In genomic region chr9:121992571-121993212, GRCh38 we compare ENCODE assay signal across 8 cellular contexts.
DNase-seq lines count a peak whose midpoint lies in the region; ATAC-seq and TF ChIP-seq lines count a peak whose summit lies in the region.

No MANE protein-coding gene starts in this region.

- H3K27ac Mint-ChIP-seq in activated CD4-positive, alpha-beta T cell treated with anti-CD3 and anti-CD28 coated beads, Interleukin-2, amount 10 ng/mL, durations not matched to agents 7 days and 5 days: no peak overlapping the region
- no peak overlapping the region for H3K27ac Mint-ChIP-seq in endothelial cell (ENCODE audit: unreplicated experiment)
- H3K27ac Mint-ChIP-seq in stimulated activated naive CD8-positive, alpha-beta T cell treated with anti-CD3 and anti-CD28 coated beads, Interleukin-15, amount 100 ng/mL, for 72 hours: no peak overlapping the region

- CTCF ChIA-PET in activated CD4-positive, alpha-beta T cell treated with anti-CD3 and anti-CD28 coated beads, Interleukin-2, amount 10 ng/mL, durations not matched to agents 7 days and 5 days (lab: Charles Lee): interaction anchor here (0.6 kb wide), 1 partner anchor 20 kb away, joined by 3 read pairs; no protein-coding TSS in a partner anchor

- peak; percentile 79 for DNase-seq in COR-L47 (lab: John Stamatoyannopoulos, UW)
- peak; percentile 77 for DNase-seq in H7
- peak; percentile 72 for DNase-seq in NCI-H2227 (lab: John Stamatoyannopoulos, UW; ENCODE audit: unreplicated experiment)
- peak; percentile 61 for DNase-seq in activated CD4-positive, alpha-beta T cell treated with anti-CD3 and anti-CD28 coated beads, Interleukin-2, amount 10 ng/mL, durations not matched to agents 7 days and 5 days
- DNase-seq in endothelial cell (ENCODE audit: low spot score): peak; percentile 35
- DNase-seq in middle frontal gyrus (ENCODE audit: extremely low spot score, low spot score): peak; percentile 78
- DNase-seq in stimulated activated naive CD8-positive, alpha-beta T cell treated with anti-CD3 and anti-CD28 coated beads, Interleukin-15, amount 100 ng/mL, for 72 hours: peak; percentile 39 to 44

- H3K9me3 Mint-ChIP-seq in activated CD4-positive, alpha-beta T cell treated with anti-CD3 and anti-CD28 coated beads, Interleukin-2, amount 10 ng/mL, durations not matched to agents 7 days and 5 days: no peaks in the 10 kb centered on the region
- H3K9me3 Mint-ChIP-seq in endothelial cell (ENCODE audit: unreplicated experiment): no peaks in the 10 kb centered on the region
- no peaks in the 10 kb centered on the region for H3K9me3 Mint-ChIP-seq in stimulated activated naive CD8-positive, alpha-beta T cell treated with anti-CD3 and anti-CD28 coated beads, Interleukin-15, amount 100 ng/mL, for 72 hours

- no peaks in the 10 kb centered on the region for H3K27me3 Mint-ChIP-seq in activated CD4-positive, alpha-beta T cell treated with anti-CD3 and anti-CD28 coated beads, Interleukin-2, amount 10 ng/mL, durations not matched to agents 7 days and 5 days
- H3K27me3 Mint-ChIP-seq in endothelial cell (ENCODE audit: unreplicated experiment): peaks cover 9% of the 10 kb centered on the region
- H3K27me3 Mint-ChIP-seq in stimulated activated naive CD8-positive, alpha-beta T cell treated with anti-CD3 and anti-CD28 coated beads, Interleukin-15, amount 100 ng/mL, for 72 hours: no peaks in the 10 kb centered on the region

- no peak overlapping the region for H3K4me3 ChIP-seq in H7 (ENCODE audit: insufficient read depth, low read depth, low read length)

- POLR2A ChIA-PET in activated CD4-positive, alpha-beta T cell treated with anti-CD3 and anti-CD28 coated beads, Interleukin-2, amount 10 ng/mL, durations not matched to agents 7 days and 5 days (lab: Charles Lee): no interaction called here

- no peaks in the 10 kb centered on the region for H3K36me3 Mint-ChIP-seq in activated CD4-positive, alpha-beta T cell treated with anti-CD3 and anti-CD28 coated beads, Interleukin-2, amount 10 ng/mL, durations not matched to agents 7 days and 5 days (ENCODE audit: low read depth)
- H3K36me3 Mint-ChIP-seq in endothelial cell (ENCODE audit: low read depth, unreplicated experiment): no peaks in the 10 kb centered on the region

- no peaks in the 10 kb centered on the region for H3K36me3 ChIP-seq in H7 (replicated peaks; ENCODE audit: control insufficient read depth, insufficient read depth, low read length)

- no peak overlapping the region for H3K4me3 Mint-ChIP-seq in activated CD4-positive, alpha-beta T cell treated with anti-CD3 and anti-CD28 coated beads, Interleukin-2, amount 10 ng/mL, durations not matched to agents 7 days and 5 days
- no peak overlapping the region for H3K4me3 Mint-ChIP-seq in endothelial cell (ENCODE audit: unreplicated experiment)
- H3K4me3 Mint-ChIP-seq in stimulated activated naive CD8-positive, alpha-beta T cell treated with anti-CD3 and anti-CD28 coated beads, Interleukin-15, amount 100 ng/mL, for 72 hours: no peak overlapping the region

- peak; percentile 74 for ATAC-seq in stimulated activated naive CD8-positive, alpha-beta T cell treated with anti-CD3 and anti-CD28 coated beads, Interleukin-15, amount 100 ng/mL, for 72 hours
- no peak for ATAC-seq in HG03565 (IDR thresholded peaks at IDR 0.05; ENCODE audit: unreplicated experiment)

- peak; percentile 96 for TF ChIP-seq CTCF in endothelial cell (IDR thresholded peaks at IDR 0.05; ENCODE audit: unreplicated experiment)

- peaks cover 2% of the 10 kb centered on the region; the same call in 1 of the 2 replicates for H3K27me3 ChIP-seq in H7 (ENCODE audit: control insufficient read depth, insufficient read depth, low read length)

- H3K4me1 Mint-ChIP-seq in activated CD4-positive, alpha-beta T cell treated with anti-CD3 and anti-CD28 coated beads, Interleukin-2, amount 10 ng/mL, durations not matched to agents 7 days and 5 days: no peaks in the 10 kb centered on the region
- no peaks in the 10 kb centered on the region for H3K4me1 Mint-ChIP-seq in endothelial cell (ENCODE audit: unreplicated experiment)
- no peaks in the 10 kb centered on the region for H3K4me1 Mint-ChIP-seq in stimulated activated naive CD8-positive, alpha-beta T cell treated with anti-CD3 and anti-CD28 coated beads, Interleukin-15, amount 100 ng/mL, for 72 hours
